Comparison of ENCODE assay signal across 9 cellular contexts in the genomic region with DNA sequence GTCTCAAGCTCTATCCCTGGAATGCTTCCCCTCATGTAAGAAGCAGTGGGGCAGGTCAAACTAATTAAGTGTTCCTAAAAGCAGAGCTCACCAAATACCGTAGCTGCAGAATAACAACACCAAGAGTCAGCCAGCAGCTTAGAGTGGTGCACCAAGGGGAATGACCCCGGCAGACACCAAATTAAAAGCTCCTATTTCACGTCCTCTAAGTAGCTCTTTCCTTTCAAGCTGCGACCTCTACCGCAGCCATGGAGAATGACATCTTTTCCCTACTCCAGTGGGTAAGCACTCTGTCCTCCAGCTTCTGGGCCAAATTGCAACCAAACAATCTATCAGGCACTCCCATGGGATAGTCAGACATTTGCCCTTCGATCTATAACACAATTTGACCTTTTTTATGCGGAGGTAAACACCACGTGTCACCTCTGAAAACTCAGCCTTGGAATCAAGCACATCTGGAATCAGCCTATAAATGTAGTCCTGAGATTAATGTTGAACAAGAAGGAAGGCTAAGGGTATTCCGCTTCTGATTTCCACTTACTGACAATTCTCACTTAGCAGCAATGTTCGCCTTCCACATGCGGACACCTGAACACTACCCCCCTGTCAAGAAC.
DNase-seq lines count a peak whose midpoint lies in the region; ATAC-seq and TF ChIP-seq lines count a peak whose summit lies in the region.
"Had no signal": no experiment of that assay in that cellular context is flagged by ENCODE, and none has a peak within 500 bp of the region (broad histone marks: within the 10 kb centered on the region; RNA-seq: fewer than 3 reads in every experiment).

No MANE protein-coding gene starts in this region.

- no peak for ATAC-seq in CD8-positive, alpha-beta T cell
- no peak for ATAC-seq in HG03196 (IDR thresholded peaks at IDR 0.05; ENCODE audit: unreplicated experiment)

- H3K27ac Mint-ChIP-seq in CD8-positive, alpha-beta T cell: no peak overlapping the region
- H3K27ac Mint-ChIP-seq: natural killer cell treated with Interleukin-12 subunit alpha and Interleukin-12 subunit beta and Interleukin-15 and Interleukin-18, amount 100 ng/mL, for 72 hours had no signal

- no peaks in the 10 kb centered on the region for H3K36me3 ChIP-seq in CD8-positive, alpha-beta T cell (ENCODE audit: insufficient read depth, low read length)

- H3K36me3 Mint-ChIP-seq in CD8-positive, alpha-beta T cell: no peaks in the 10 kb centered on the region
- H3K36me3 Mint-ChIP-seq: natural killer cell treated with Interleukin-12 subunit alpha and Interleukin-12 subunit beta and Interleukin-15 and Interleukin-18, amount 100 ng/mL, for 72 hours had no signal

- intact Hi-C loops in CD8-positive, alpha-beta T cell (cut with DNase I, micrococcal nuclease): no loop called here
- intact Hi-C loops in head of caudate nucleus (cut with DNase I): no loop called here
- intact Hi-C loops in posterior vena cava (cut with DNase I): loop anchor here in 1 of 2 donors (5.0 kb wide), 1 partner anchor 792 kb away; no protein-coding TSS in a partner anchor

- no peaks in the 10 kb centered on the region for H3K9me3 Mint-ChIP-seq in CD8-positive, alpha-beta T cell
- H3K9me3 Mint-ChIP-seq: natural killer cell treated with Interleukin-12 subunit alpha and Interleukin-12 subunit beta and Interleukin-15 and Interleukin-18, amount 100 ng/mL, for 72 hours had no signal

- POLR2A ChIA-PET in CD8-positive, alpha-beta T cell (lab: Charles Lee): no interaction called here

- H3K9me3 ChIP-seq in CD8-positive, alpha-beta T cell (ENCODE audit: low read length): no peaks in the 10 kb centered on the region

- peak; percentile 24 for TF ChIP-seq CTCF in CD8-positive, alpha-beta T cell (IDR thresholded peaks at IDR 0.05)
- TF ChIP-seq CTCF in GM20000 (IDR thresholded peaks at IDR 0.05; ENCODE audit: extremely low read depth, missing control alignments) (peak; percentile 61), VCaP (conservative IDR thresholded peaks at IDR 0.05) (peak; percentile 60)

- no peaks in the 10 kb centered on the region for H3K4me1 ChIP-seq in CD8-positive, alpha-beta T cell (ENCODE audit: insufficient read depth, low read length)

- peaks cover 19% of the 10 kb centered on the region for H3K27me3 Mint-ChIP-seq in CD8-positive, alpha-beta T cell (ENCODE audit: low read depth)

- H3K4me3 Mint-ChIP-seq in CD8-positive, alpha-beta T cell: no peak overlapping the region
- H3K4me3 Mint-ChIP-seq: natural killer cell treated with Interleukin-12 subunit alpha and Interleukin-12 subunit beta and Interleukin-15 and Interleukin-18, amount 100 ng/mL, for 72 hours had no signal

- H3K27ac ChIP-seq in CD8-positive, alpha-beta T cell (ENCODE audit: low read depth, low read length): no peak overlapping the region
- no peak overlapping the region for H3K27ac ChIP-seq in VCaP

- CTCF ChIA-PET in CD8-positive, alpha-beta T cell (lab: Charles Lee): interaction anchor here (0.6 to 1.2 kb wide), 2 partner anchors 12 to 111 kb away, joined by 3 to 5 read pairs; no protein-coding TSS in a partner anchor

- no peak for DNase-seq in CD8-positive, alpha-beta T cell
- DNase-seq in GM20000 (ENCODE audit: low spot score): peak; percentile 55
- DNase-seq in NCI-H1436 treated with DMSO at 0.1 percent for 48 hours (lab: John Stamatoyannopoulos, UW): peak; percentile 17
- peak in 35 of 42 donors; percentile 9 to 78 (median 43) for DNase-seq in head of caudate nucleus
- peak; percentile 66 for DNase-seq in retina
- DNase-seq in posterior vena cava (ENCODE audit: low spot score): no peak

- H3K27me3 ChIP-seq in CD8-positive, alpha-beta T cell (ENCODE audit: insufficient read depth, low read length): no peaks in the 10 kb centered on the region

- H3K4me3 ChIP-seq in CD8-positive, alpha-beta T cell (ENCODE audit: low read depth, low read length): no peak overlapping the region

- H3K4me1 Mint-ChIP-seq in CD8-positive, alpha-beta T cell (ENCODE audit: low read depth): no peaks in the 10 kb centered on the region

Comparison
In these comparisons a context has a peak if more than half of its experiments do, and no peak if none do; other contexts are left out.
1. DNase-seq: peak in GM20000 (single experiment), NCI-H1436 treated with DMSO at 0.1 percent for 48 hours (single experiment), head of caudate nucleus (35 of 42) and retina (single experiment); none in CD8-positive, alpha-beta T cell (0 of 7) and posterior vena cava (single experiment).
2. Peak in every context shown above with its lines, with median percentiles within 50 percentile points of each other: CTCF ChIP-seq.